ENCODE assay signal across 1 cellular context in genomic region chr17:521168-521525, GRCh38.
TF ChIP-seq lines count a peak whose summit lies in the region.

No MANE protein-coding gene starts in this region.

TF ChIP-seq in WTC11, 78 proteins besides CTCF, POLR2A, EP300 and RAD21 (continued from another document):
- TF ChIP-seq ZNF512 (CRISPR knock-in tag; IDR thresholded peaks at IDR 0.05; ENCODE audit: borderline replicate concordance): no peak
- TF ChIP-seq, protein P1, sequence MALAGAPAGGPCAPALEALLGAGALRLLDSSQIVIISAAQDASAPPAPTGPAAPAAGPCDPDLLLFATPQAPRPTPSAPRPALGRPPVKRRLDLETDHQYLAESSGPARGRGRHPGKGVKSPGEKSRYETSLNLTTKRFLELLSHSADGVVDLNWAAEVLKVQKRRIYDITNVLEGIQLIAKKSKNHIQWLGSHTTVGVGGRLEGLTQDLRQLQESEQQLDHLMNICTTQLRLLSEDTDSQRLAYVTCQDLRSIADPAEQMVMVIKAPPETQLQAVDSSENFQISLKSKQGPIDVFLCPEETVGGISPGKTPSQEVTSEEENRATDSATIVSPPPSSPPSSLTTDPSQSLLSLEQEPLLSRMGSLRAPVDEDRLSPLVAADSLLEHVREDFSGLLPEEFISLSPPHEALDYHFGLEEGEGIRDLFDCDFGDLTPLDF (CRISPR knock-in tag; IDR thresholded peaks at IDR 0.05): no peak
- TF ChIP-seq PRDM15 (CRISPR knock-in tag; IDR thresholded peaks at IDR 0.05): no peak
- TF ChIP-seq ZSCAN18 (CRISPR knock-in tag; IDR thresholded peaks at IDR 0.05): no peak
- TF ChIP-seq, protein P2, sequence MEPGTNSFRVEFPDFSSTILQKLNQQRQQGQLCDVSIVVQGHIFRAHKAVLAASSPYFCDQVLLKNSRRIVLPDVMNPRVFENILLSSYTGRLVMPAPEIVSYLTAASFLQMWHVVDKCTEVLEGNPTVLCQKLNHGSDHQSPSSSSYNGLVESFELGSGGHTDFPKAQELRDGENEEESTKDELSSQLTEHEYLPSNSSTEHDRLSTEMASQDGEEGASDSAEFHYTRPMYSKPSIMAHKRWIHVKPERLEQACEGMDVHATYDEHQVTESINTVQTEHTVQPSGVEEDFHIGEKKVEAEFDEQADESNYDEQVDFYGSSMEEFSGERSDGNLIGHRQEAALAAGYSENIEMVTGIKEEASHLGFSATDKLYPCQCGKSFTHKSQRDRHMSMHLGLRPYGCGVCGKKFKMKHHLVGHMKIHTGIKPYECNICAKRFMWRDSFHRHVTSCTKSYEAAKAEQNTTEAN (CRISPR knock-in tag; IDR thresholded peaks at IDR 0.05): no peak
- no peak for TF ChIP-seq MAX (CRISPR knock-in tag; IDR thresholded peaks at IDR 0.05)
- TF ChIP-seq RELA (CRISPR knock-in tag; IDR thresholded peaks at IDR 0.05; ENCODE audit: borderline replicate concordance): no peak
- TF ChIP-seq, protein P3, sequence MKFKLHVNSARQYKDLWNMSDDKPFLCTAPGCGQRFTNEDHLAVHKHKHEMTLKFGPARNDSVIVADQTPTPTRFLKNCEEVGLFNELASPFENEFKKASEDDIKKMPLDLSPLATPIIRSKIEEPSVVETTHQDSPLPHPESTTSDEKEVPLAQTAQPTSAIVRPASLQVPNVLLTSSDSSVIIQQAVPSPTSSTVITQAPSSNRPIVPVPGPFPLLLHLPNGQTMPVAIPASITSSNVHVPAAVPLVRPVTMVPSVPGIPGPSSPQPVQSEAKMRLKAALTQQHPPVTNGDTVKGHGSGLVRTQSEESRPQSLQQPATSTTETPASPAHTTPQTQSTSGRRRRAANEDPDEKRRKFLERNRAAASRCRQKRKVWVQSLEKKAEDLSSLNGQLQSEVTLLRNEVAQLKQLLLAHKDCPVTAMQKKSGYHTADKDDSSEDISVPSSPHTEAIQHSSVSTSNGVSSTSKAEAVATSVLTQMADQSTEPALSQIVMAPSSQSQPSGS (CRISPR knock-in tag; IDR thresholded peaks at IDR 0.05; ENCODE audit: borderline replicate concordance, low read depth): no peak
- no peak for TF ChIP-seq RORB (CRISPR knock-in tag; IDR thresholded peaks at IDR 0.05)
